8 cellular contexts compared by ENCODE assay signal in genomic region chr9:121201738-121202533, GRCh38. TPM values are rescaled to one million over a fixed set of nuclear protein-coding genes. Genes with fewer than 3 reads are reported as not detected.
DNase-seq lines count a peak whose midpoint lies in the region; ATAC-seq and TF ChIP-seq lines count a peak whose summit lies in the region.

Gene RAB14, minus strand, starts transcription at chr9:121201869. Its CDS starts 8,457 bp downstream, at chr9:121193412.

- no peaks in the 10 kb centered on the region for H3K36me3 ChIP-seq in CD4-positive, alpha-beta memory T cell (ENCODE audit: insufficient read depth, low read length)
- H3K36me3 ChIP-seq in liver (ENCODE audit: control insufficient read depth in 4 of 4, insufficient read depth in 3 of 4, low read depth in 1 of 4, low read length in 3 of 4), result no peaks in the 10 kb centered on the region

- peak within 1 kb of the TSS; percentile 73 to 82 for H3K9ac ChIP-seq in liver (ENCODE audit: low read depth in 1 of 2, low read length in 2 of 2)

- peak within 1 kb of the TSS; percentile 64 to 89 for H3K4me3 ChIP-seq in CD4-positive, alpha-beta memory T cell (ENCODE audit: low read length in 2 of 2)
- peak within 1 kb of the TSS; percentile 79 to 100 (median 96) for H3K4me3 ChIP-seq in liver (ENCODE audit: low read depth in 1 of 3, low read length in 3 of 3)

- H3K9me3 ChIP-seq in CD4-positive, alpha-beta memory T cell (ENCODE audit: control insufficient read depth in 1 of 2, low read length in 2 of 2), result no peaks in the 10 kb centered on the region
- H3K9me3 ChIP-seq in liver (ENCODE audit: control insufficient read depth in 4 of 4, low read length in 3 of 4), result no peaks in the 10 kb centered on the region

- CTCF ChIA-PET in CD4-positive, alpha-beta memory T cell (lab: Charles Lee; ENCODE audit: partially characterized antibody), result interaction anchor here (0.5 to 4.6 kb wide), 7 partner anchors 10 to 374 kb away, joined by 3 to 32 read pairs (median 4); no protein-coding TSS in a partner anchor

- H3K27ac Mint-ChIP-seq in CD4-positive, alpha-beta memory T cell, result peak within 1 kb of the TSS; percentile 95 to 99 (median 96)

- POLR2A ChIA-PET in CD4-positive, alpha-beta memory T cell (lab: Charles Lee; ENCODE audit: partially characterized antibody), result interaction anchor here (0.6 to 3.7 kb wide), 22 partner anchors 9 to 1063 kb away, joined by 3 to 35 read pairs (median 4); partner anchors contain the start of genes CNTRL, FBXW2 and MRRF

- peaks cover 0 to 14% of the 10 kb centered on the region in 2 donors for H3K36me3 Mint-ChIP-seq in CD4-positive, alpha-beta memory T cell

- intact Hi-C loops in CD4-positive, alpha-beta memory T cell (cut with micrococcal nuclease), result loop anchor here (1.0 to 10.0 kb wide), 8 partner anchors 15 to 1705 kb away; partner anchors contain the start of genes CDK5RAP2, CNTRL, RC3H2 and STOM

- peaks cover 38% of the 10 kb centered on the region for H3K4me1 ChIP-seq in CD4-positive, alpha-beta memory T cell (ENCODE audit: insufficient read depth, low read length)
- H3K4me1 ChIP-seq in liver (ENCODE audit: control insufficient read depth in 4 of 4, insufficient read depth in 4 of 4, low read length in 3 of 4), result peaks cover 4 to 34% (median 21%) of the 10 kb centered on the region in 4 donors

- ATAC-seq in GM19438 (IDR thresholded peaks at IDR 0.05; ENCODE audit: low read depth, unreplicated experiment) (peak; percentile 81), HG03575 (IDR thresholded peaks at IDR 0.05; ENCODE audit: extremely low read depth, insufficient number of reproducible peaks, low FRiP score, unreplicated experiment) (peak; percentile 45)

- peak within 1 kb of the TSS; percentile 87 for H3K27ac ChIP-seq in CD4-positive, alpha-beta memory T cell (ENCODE audit: low read depth, low read length)
- peak within 1 kb of the TSS; percentile 96 to 97 for H3K27ac ChIP-seq in liver (ENCODE audit: low read depth in 1 of 2, low read length in 2 of 2)

- H3K4me3 Mint-ChIP-seq in CD4-positive, alpha-beta memory T cell, result peak within 1 kb of the TSS; percentile 94 to 97 (median 95)

- TF ChIP-seq RAD21 in liver (IDR thresholded peaks at IDR 0.05), result peak; percentile 38 to 41

- H3K4me1 Mint-ChIP-seq in CD4-positive, alpha-beta memory T cell, result peaks cover 34 to 59% (median 40%) of the 10 kb centered on the region in 4 donors

- 2% methylated on average over 55 of the region's 55 CpGs for WGBS in liver

- peaks cover 0 to 5% (median 0%) of the 10 kb centered on the region in 8 donors for H3K9me3 Mint-ChIP-seq in CD4-positive, alpha-beta memory T cell

- no peaks in the 10 kb centered on the region for H3K27me3 Mint-ChIP-seq in CD4-positive, alpha-beta memory T cell

- no peaks in the 10 kb centered on the region for H3K27me3 ChIP-seq in CD4-positive, alpha-beta memory T cell (ENCODE audit: insufficient read depth, low read length)
- no peaks in the 10 kb centered on the region for H3K27me3 ChIP-seq in liver (ENCODE audit: control insufficient read depth in 4 of 4, insufficient read depth in 4 of 4, low read length in 3 of 4)

- TF ChIP-seq CTCF in liver (IDR thresholded peaks at IDR 0.05; ENCODE audit: low read depth, low read length, missing input control), result peak; percentile 68

- DNase-seq in CD4-positive, alpha-beta memory T cell, result peak; percentile 99 to 100 (median 100)
- DNase-seq in NCI-H82 (lab: John Stamatoyannopoulos, UW) (peak; percentile 99), dermis microvascular lymphatic vessel endothelial cell (ENCODE audit: low read depth in 2 of 2) (peak; percentile 94 to 98)
- peak; percentile 100 for DNase-seq in activated CD4-positive, alpha-beta T cell treated with anti-CD3 and anti-CD28 coated beads, Interleukin-2, amount 50 U/mL, for 48 hours
- peak; percentile 100 for DNase-seq in stimulated activated CD4-positive, alpha-beta T cell treated with anti-CD3 and anti-CD28 coated beads, Interleukin-4, amount 100 ng/mL, for 24 hours

TF ChIP-seq in liver, 16 proteins besides CTCF, POLR2A, EP300 and RAD21:
- TF ChIP-seq TAF1 (conservative IDR thresholded peaks at IDR 0.05), result peak; percentile 38
- no peak for TF ChIP-seq ATF3 (IDR thresholded peaks at IDR 0.05)
- peak; percentile 32 to 44 for TF ChIP-seq RXRA (IDR thresholded peaks at IDR 0.05)
- no peak for TF ChIP-seq FOXA1 (IDR thresholded peaks at IDR 0.05)
- peak; percentile 67 for TF ChIP-seq SP1 (IDR thresholded peaks at IDR 0.05)
- no peak for TF ChIP-seq JUND (IDR thresholded peaks at IDR 0.05)
- no peak for TF ChIP-seq EGR1 (IDR thresholded peaks at IDR 0.05; ENCODE audit: low read depth in 2 of 2)
- no peak for TF ChIP-seq HNF4G (IDR thresholded peaks at IDR 0.05)
- TF ChIP-seq, protein P1, sequence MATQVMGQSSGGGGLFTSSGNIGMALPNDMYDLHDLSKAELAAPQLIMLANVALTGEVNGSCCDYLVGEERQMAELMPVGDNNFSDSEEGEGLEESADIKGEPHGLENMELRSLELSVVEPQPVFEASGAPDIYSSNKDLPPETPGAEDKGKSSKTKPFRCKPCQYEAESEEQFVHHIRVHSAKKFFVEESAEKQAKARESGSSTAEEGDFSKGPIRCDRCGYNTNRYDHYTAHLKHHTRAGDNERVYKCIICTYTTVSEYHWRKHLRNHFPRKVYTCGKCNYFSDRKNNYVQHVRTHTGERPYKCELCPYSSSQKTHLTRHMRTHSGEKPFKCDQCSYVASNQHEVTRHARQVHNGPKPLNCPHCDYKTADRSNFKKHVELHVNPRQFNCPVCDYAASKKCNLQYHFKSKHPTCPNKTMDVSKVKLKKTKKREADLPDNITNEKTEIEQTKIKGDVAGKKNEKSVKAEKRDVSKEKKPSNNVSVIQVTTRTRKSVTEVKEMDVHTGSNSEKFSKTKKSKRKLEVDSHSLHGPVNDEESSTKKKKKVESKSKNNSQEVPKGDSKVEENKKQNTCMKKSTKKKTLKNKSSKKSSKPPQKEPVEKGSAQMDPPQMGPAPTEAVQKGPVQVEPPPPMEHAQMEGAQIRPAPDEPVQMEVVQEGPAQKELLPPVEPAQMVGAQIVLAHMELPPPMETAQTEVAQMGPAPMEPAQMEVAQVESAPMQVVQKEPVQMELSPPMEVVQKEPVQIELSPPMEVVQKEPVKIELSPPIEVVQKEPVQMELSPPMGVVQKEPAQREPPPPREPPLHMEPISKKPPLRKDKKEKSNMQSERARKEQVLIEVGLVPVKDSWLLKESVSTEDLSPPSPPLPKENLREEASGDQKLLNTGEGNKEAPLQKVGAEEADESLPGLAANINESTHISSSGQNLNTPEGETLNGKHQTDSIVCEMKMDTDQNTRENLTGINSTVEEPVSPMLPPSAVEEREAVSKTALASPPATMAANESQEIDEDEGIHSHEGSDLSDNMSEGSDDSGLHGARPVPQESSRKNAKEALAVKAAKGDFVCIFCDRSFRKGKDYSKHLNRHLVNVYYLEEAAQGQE (IDR thresholded peaks at IDR 0.05), result peak; percentile 71
- TF ChIP-seq NR2F2 (IDR thresholded peaks at IDR 0.05), result peak; percentile 13
- peak; percentile 16 to 85 for TF ChIP-seq GABPA (IDR thresholded peaks at IDR 0.05 in 1 of 2, conservative IDR thresholded peaks at IDR 0.05 in 1 of 2)
- no peak for TF ChIP-seq FOXA2 (IDR thresholded peaks at IDR 0.05)
- TF ChIP-seq HNF4A (conservative IDR thresholded peaks at IDR 0.05), result peak in 1 of 2 donors; percentile 37
- peak; percentile 57 for TF ChIP-seq ZBTB33 (IDR thresholded peaks at IDR 0.05)
- peak; percentile 64 for TF ChIP-seq MAX (IDR thresholded peaks at IDR 0.05)
- peak; percentile 99 for TF ChIP-seq YY1 (IDR thresholded peaks at IDR 0.05)

RNA-seq across cellular contexts. Expression of gene RAB14, which starts in this region (rescaled TPM):
- 10 to 100 TPM; 65.5 to 68.1 TPM for total RNA-seq in CD4-positive, alpha-beta memory T cell
- polyA plus RNA-seq in CD4-positive, alpha-beta memory T cell, result 10 to 100 TPM; 34.8 to 54.0 TPM
- total RNA-seq in dermis microvascular lymphatic vessel endothelial cell (26.2 and 33.8 TPM in 2 replicates), liver (10 to 100 TPM; 30.2 to 42.8 TPM)
- polyA plus RNA-seq in liver, result 10 to 100 TPM; 25.9 to 48.2 TPM

Comparison
In these comparisons a context has a peak if more than half of its experiments do, and no peak if none do; other contexts are left out.
1. Peak in every context shown above with its lines: DNase-seq, ATAC-seq, H3K4me3 ChIP-seq and H3K27ac ChIP-seq.